In genomic region chr9:131237931-131238401, GRCh38 we compare ENCODE assay signal across 8 cellular contexts. TPM values are rescaled to one million over a fixed set of nuclear protein-coding genes. Genes with fewer than 3 reads are reported as not detected.
DNase-seq lines count a peak whose midpoint lies in the region; ATAC-seq and TF ChIP-seq lines count a peak whose summit lies in the region.

No MANE protein-coding gene starts in this region.

- no peaks in the 10 kb centered on the region for H4K20me1 ChIP-seq in GM23248 (ENCODE audit: insufficient read depth)

- CTCF ChIA-PET in activated CD4-positive, alpha-beta T cell treated with anti-CD3 and anti-CD28 coated beads for 36 hours (lab: Charles Lee) = interaction anchor here (0.7 to 1.9 kb wide), 8 partner anchors 10 to 98 kb away, joined by 3 to 8 read pairs (median 4); no protein-coding TSS in a partner anchor

- no peaks in the 10 kb centered on the region for H3K27me3 Mint-ChIP-seq in activated CD4-positive, alpha-beta T cell treated with anti-CD3 and anti-CD28 coated beads for 36 hours

- H3K27me3 ChIP-seq in GM23248 (replicated peaks; ENCODE audit: insufficient read depth) = no peaks in the 10 kb centered on the region
- H3K27me3 ChIP-seq in colonic mucosa = no peaks in the 10 kb centered on the region

- POLR2A ChIA-PET in activated CD4-positive, alpha-beta T cell treated with anti-CD3 and anti-CD28 coated beads for 36 hours (lab: Charles Lee) = interaction anchor here (1.2 kb wide), 1 partner anchor 15 kb away, joined by 5 read pairs; no protein-coding TSS in a partner anchor

- peaks cover 12% of the 10 kb centered on the region; the same call in 1 of the 2 replicates for H3F3A ChIP-seq in GM23248 (ENCODE audit: insufficient read depth)

- WGBS in GM23248 (ENCODE audit: low coverage in 1 of 2, low lambda C conversion rate in 2 of 2, missing lambda C conversion rate in 2 of 2), 2 experiments = 18 to 24% methylated on average over 11 of the region's 11 CpGs

- peak overlapping the region; percentile 56 for H3K4me3 Mint-ChIP-seq in activated CD4-positive, alpha-beta T cell treated with anti-CD3 and anti-CD28 coated beads for 36 hours

- H3K36me3 ChIP-seq in GM23248 (ENCODE audit: low read depth) (no peaks in the 10 kb centered on the region; the same call in 1 of the 2 replicates), colonic mucosa (no peaks in the 10 kb centered on the region)

- H3K9ac ChIP-seq in GM23248 (peak overlapping the region; percentile 73), colonic mucosa (ENCODE audit: low read depth in 2 of 2, low read length in 2 of 2) (peak overlapping the region; percentile 8 to 70)

- peak overlapping the region; percentile 63 for H3K4me2 ChIP-seq in GM23248 (ENCODE audit: unreplicated experiment)

- peak overlapping the region; percentile 90 for H3K27ac ChIP-seq in GM23248
- no peak overlapping the region for H3K27ac ChIP-seq in colonic mucosa

- H3K36me3 Mint-ChIP-seq in activated CD4-positive, alpha-beta T cell treated with anti-CD3 and anti-CD28 coated beads for 36 hours (ENCODE audit: low read depth) = peaks cover 24% of the 10 kb centered on the region

- peaks cover 10% of the 10 kb centered on the region for H3K4me1 ChIP-seq in GM23248 (ENCODE audit: insufficient read depth)
- H3K4me1 ChIP-seq in colonic mucosa = peaks cover 5% of the 10 kb centered on the region

- H3K9me3 Mint-ChIP-seq in activated CD4-positive, alpha-beta T cell treated with anti-CD3 and anti-CD28 coated beads for 36 hours (ENCODE audit: low read depth) = peaks cover 2% of the 10 kb centered on the region

- H2AFZ ChIP-seq in GM23248 = peak overlapping the region; percentile 68

- DNase-seq in GM04503 (ENCODE audit: low read depth) = peak; percentile 59
- DNase-seq in GM23248 = peak; percentile 96
- DNase-seq in NB4 (ENCODE audit: low read depth) = peak; percentile 82
- DNase-seq in activated CD4-positive, alpha-beta T cell treated with anti-CD3 and anti-CD28 coated beads for 36 hours = peak; percentile 94
- DNase-seq in colonic mucosa = peak; percentile 72
- DNase-seq in medulla oblongata (ENCODE audit: extremely low spot score) = peak; percentile 76
- DNase-seq in stimulated activated CD8-positive, alpha-beta memory T cell treated with anti-CD3 and anti-CD28 coated beads, Interleukin-12 subunit alpha, Interleukin-12 subunit beta, amount 100 ng/mL, for 4 hours (ENCODE audit: low read depth) = peak; percentile 69
- no peak for DNase-seq in cortex of kidney (lab: John Stamatoyannopoulos, UW)

- no peak for TF ChIP-seq CTCF in NB4 (IDR thresholded peaks at IDR 0.05; ENCODE audit: low read depth, low read length)
- no peak for TF ChIP-seq CTCF in colonic mucosa (IDR thresholded peaks at IDR 0.05)

- H3K9me2 ChIP-seq in GM23248 (ENCODE audit: insufficient read depth) = no peaks in the 10 kb centered on the region

- in situ Hi-C loops in GM23248 (cut with MboI) = no loop called here

- no peaks in the 10 kb centered on the region for H3K79me2 ChIP-seq in GM23248 (ENCODE audit: insufficient read depth)

- ATAC-seq in activated CD4-positive, alpha-beta T cell treated with anti-CD3 and anti-CD28 coated beads for 36 hours = peak; percentile 97

- peaks cover 45% of the 10 kb centered on the region for H3K4me1 Mint-ChIP-seq in activated CD4-positive, alpha-beta T cell treated with anti-CD3 and anti-CD28 coated beads for 36 hours

- intact Hi-C loops in activated CD4-positive, alpha-beta T cell treated with anti-CD3 and anti-CD28 coated beads for 36 hours (cut with DNase I, micrococcal nuclease) = loop anchor here (1.0 to 10.0 kb wide), 8 partner anchors 14 to 135 kb away; no protein-coding TSS in a partner anchor
- intact Hi-C loops in colonic mucosa (cut with DNase I) = no loop called here

- H3K4me3 ChIP-seq in GM23248 (peak overlapping the region; percentile 6; the same call in 1 of the 2 replicates), NB4 (ENCODE audit: low read depth, low read length) (no peak overlapping the region), colonic mucosa (no peak overlapping the region)

- H3K9me3 ChIP-seq in GM23248 (ENCODE audit: low read depth) (no peaks in the 10 kb centered on the region), colonic mucosa (no peaks in the 10 kb centered on the region)

- peak overlapping the region; percentile 95 for H3K27ac Mint-ChIP-seq in activated CD4-positive, alpha-beta T cell treated with anti-CD3 and anti-CD28 coated beads for 36 hours

- peak; percentile 53 for TF ChIP-seq POLR2A in NB4 (IDR thresholded peaks at IDR 0.05; ENCODE audit: extremely low read depth, insufficient read length)

RNA-seq across cellular contexts. Expression of gene FAM78A, which starts 38.3 kb away (rescaled TPM):
- total RNA-seq in GM23248 (2014; rRNA removed; shearing (Covaris generic)) = 0.38 and 1.1 TPM in 2 replicates
- 0.23 and 0.29 TPM in 2 replicates for polyA plus RNA-seq in GM23248 (2016; fragmentation: Nextera tagmentation; extraction: Ambion mirVana)
- 10 to 100 TPM; 36.6 to 52.3 TPM for total RNA-seq in activated CD4-positive, alpha-beta T cell treated with anti-CD3 and anti-CD28 coated beads for 36 hours
- 1 to 10 TPM; 1.5 to 2.0 TPM for total RNA-seq in colonic mucosa

RNA-seq across cellular contexts. Expression of gene PLPP7, which starts 51.6 kb away (rescaled TPM):
- 0.13 and 0.32 TPM in 2 replicates for total RNA-seq in GM23248 (2014; rRNA removed; shearing (Covaris generic))
- 0.65 and 0.67 TPM in 2 replicates for polyA plus RNA-seq in GM23248 (2016; fragmentation: Nextera tagmentation; extraction: Ambion mirVana)
- under 1 TPM; 0.14 to 0.30 TPM for total RNA-seq in activated CD4-positive, alpha-beta T cell treated with anti-CD3 and anti-CD28 coated beads for 36 hours
- 1 to 10 TPM in 1 of 2 donors, under 1 TPM in 1; 0.40 to 1.1 TPM for total RNA-seq in colonic mucosa

Comparison
In these comparisons a context has a peak if more than half of its experiments do, and no peak if none do; other contexts are left out.
1. RNA of gene FAM78A, which starts 38.3 kb away (total RNA-seq): 36.6 to 52.3 TPM in activated CD4-positive, alpha-beta T cell treated with anti-CD3 and anti-CD28 coated beads for 36 hours; 1.5 to 2.0 TPM in colonic mucosa and 0.38 to 1.1 TPM in GM23248; every median in the first group is over 10 times any median in the second.